Comparison of ENCODE assay signal across 8 cellular contexts in the genomic region with DNA sequence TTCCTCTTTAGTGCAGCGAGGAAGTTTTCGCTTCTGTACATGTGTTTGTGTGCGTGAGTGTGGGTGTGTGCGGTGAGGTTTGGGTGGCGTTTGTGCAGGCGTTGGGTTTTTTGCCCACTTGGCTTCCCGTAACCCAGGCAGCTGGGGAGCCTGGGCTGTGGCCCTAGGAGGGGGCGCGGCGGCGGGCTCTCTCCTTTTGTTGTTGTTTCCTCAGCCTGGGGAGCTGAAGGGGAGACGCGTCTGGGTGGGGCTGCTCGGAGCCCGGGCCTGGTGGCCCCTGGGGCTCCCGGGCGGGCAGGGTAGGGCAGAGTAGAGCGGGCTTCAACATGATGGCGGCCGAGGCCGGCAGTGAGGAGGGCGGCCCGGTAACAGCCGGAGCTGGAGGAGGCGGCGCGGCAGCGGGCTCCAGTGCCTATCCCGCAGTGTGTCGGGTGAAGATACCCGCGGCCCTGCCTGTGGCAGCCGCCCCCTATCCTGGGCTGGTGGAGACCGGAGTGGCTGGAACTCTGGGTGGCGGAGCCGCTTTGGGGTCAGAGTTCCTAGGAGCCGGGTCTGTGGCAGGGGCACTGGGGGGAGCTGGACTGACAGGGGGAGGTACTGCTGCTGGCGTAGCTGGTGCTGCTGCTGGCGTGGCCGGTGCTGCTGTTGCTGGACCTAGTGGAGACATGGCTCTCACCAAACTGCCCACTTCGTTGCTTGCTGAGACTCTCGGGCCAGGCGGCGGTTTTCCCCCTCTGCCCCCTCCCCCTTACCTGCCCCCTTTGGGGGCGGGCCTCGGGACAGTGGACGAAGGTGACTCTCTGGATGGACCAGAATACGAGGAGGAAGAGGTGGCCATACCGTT. TPM values are rescaled to one million over a fixed set of nuclear protein-coding genes. Genes with fewer than 3 reads are reported as not detected.
DNase-seq lines count a peak whose midpoint lies in the region; ATAC-seq and TF ChIP-seq lines count a peak whose summit lies in the region.

No MANE protein-coding gene starts in this region.

- peaks cover 49% of the 10 kb centered on the region for H3K79me2 ChIP-seq in neural progenitor cell (ENCODE audit: low read depth)

- peak overlapping the region; percentile 84 for H3K4me2 ChIP-seq in neural progenitor cell

- peak overlapping the region; percentile 80 for H3K27ac ChIP-seq in CD4-positive, CD25-positive, alpha-beta regulatory T cell (ENCODE audit: insufficient read depth, low read length, poor library complexity, severe bottlenecking)
- H3K27ac ChIP-seq in neural progenitor cell (peak overlapping the region; percentile 93), subcutaneous abdominal adipose tissue (ENCODE audit: low read depth, low read length) (peak overlapping the region; percentile 94)

- H3K9me3 ChIP-seq in CD4-positive, CD25-positive, alpha-beta regulatory T cell (ENCODE audit: control insufficient read depth in 2 of 2, low read length in 2 of 2), result no peaks in the 10 kb centered on the region
- H3K9me3 ChIP-seq in neural progenitor cell (ENCODE audit: low read depth), result no peaks in the 10 kb centered on the region
- no peaks in the 10 kb centered on the region for H3K9me3 ChIP-seq in subcutaneous abdominal adipose tissue (ENCODE audit: control insufficient read depth in 5 of 5, low read length in 5 of 5)

- peak overlapping the region; percentile 98 for H3K4me3 ChIP-seq in CD4-positive, CD25-positive, alpha-beta regulatory T cell (ENCODE audit: low read depth, low read length)
- H3K4me3 ChIP-seq in neural progenitor cell (peak overlapping the region; percentile 72), subcutaneous abdominal adipose tissue (ENCODE audit: low read depth in 1 of 5, low read length in 5 of 5) (peak overlapping the region; percentile 77 to 100 (median 96))

- H3K9ac ChIP-seq in neural progenitor cell (peak overlapping the region; percentile 56), subcutaneous abdominal adipose tissue (ENCODE audit: low read length in 5 of 5) (peak overlapping the region; percentile 81 to 97 (median 94))

- peaks cover 31% of the 10 kb centered on the region for H3F3A ChIP-seq in neural progenitor cell (ENCODE audit: low read depth)

- H3K36me3 Mint-ChIP-seq in CD4-positive, CD25-positive, alpha-beta regulatory T cell, result peaks cover 6% of the 10 kb centered on the region
- H3K36me3 Mint-ChIP-seq in neural progenitor cell, result peaks cover 4% of the 10 kb centered on the region

- H3K27ac Mint-ChIP-seq in CD4-positive, CD25-positive, alpha-beta regulatory T cell, result peak overlapping the region; percentile 89 to 98 (median 92)
- peak overlapping the region; percentile 98 for H3K27ac Mint-ChIP-seq in neural progenitor cell

- TF ChIP-seq CTCF in neural progenitor cell (IDR thresholded peaks at IDR 0.05), result no peak

- peak overlapping the region; percentile 97 to 100 (median 99) for H3K4me3 Mint-ChIP-seq in CD4-positive, CD25-positive, alpha-beta regulatory T cell
- peak overlapping the region; percentile 98 for H3K4me3 Mint-ChIP-seq in neural progenitor cell

- H3K4me1 ChIP-seq in CD4-positive, CD25-positive, alpha-beta regulatory T cell (ENCODE audit: control insufficient read depth, insufficient read depth, low read length, poor library complexity, severe bottlenecking), result peaks cover 45% of the 10 kb centered on the region
- H3K4me1 ChIP-seq in neural progenitor cell, result peaks cover 17% of the 10 kb centered on the region
- H3K4me1 ChIP-seq in subcutaneous abdominal adipose tissue (ENCODE audit: control insufficient read depth in 5 of 5, insufficient read depth in 5 of 5, low read length in 5 of 5), result peaks cover 3 to 32% (median 21%) of the 10 kb centered on the region in 5 donors

- no peaks in the 10 kb centered on the region for H3K27me3 ChIP-seq in CD4-positive, CD25-positive, alpha-beta regulatory T cell (ENCODE audit: control insufficient read depth, insufficient read depth, low read length)
- H3K27me3 ChIP-seq in neural progenitor cell (no peaks in the 10 kb centered on the region), subcutaneous abdominal adipose tissue (ENCODE audit: control insufficient read depth in 5 of 5, insufficient read depth in 4 of 5, low read length in 5 of 5) (no peaks in the 10 kb centered on the region)

- no peaks in the 10 kb centered on the region for H3K27me3 Mint-ChIP-seq in CD4-positive, CD25-positive, alpha-beta regulatory T cell
- H3K27me3 Mint-ChIP-seq in neural progenitor cell (ENCODE audit: insufficient read depth, low read depth), result no peaks in the 10 kb centered on the region

- peak in 2 of 3 donors; percentile 78 to 85 for DNase-seq in CD4-positive, CD25-positive, alpha-beta regulatory T cell
- peak; percentile 81 for DNase-seq in RKO (ENCODE audit: low spot score)
- DNase-seq in activated naive CD4-positive, alpha-beta T cell treated with Interleukin-2 at 50 U/mL for 16 hours, result peak; percentile 82
- peak; percentile 57 for DNase-seq in foreskin melanocyte
- peak; percentile 82 for DNase-seq in neural progenitor cell (ENCODE audit: low spot score)

- H3K9me3 Mint-ChIP-seq in CD4-positive, CD25-positive, alpha-beta regulatory T cell, result peaks cover 0 to 3% (median 0%) of the 10 kb centered on the region in 7 donors
- H3K9me3 Mint-ChIP-seq in neural progenitor cell, result no peaks in the 10 kb centered on the region

- H2AFZ ChIP-seq in neural progenitor cell (replicated peaks), result peak overlapping the region; percentile 71

- no peaks in the 10 kb centered on the region for H3K36me3 ChIP-seq in CD4-positive, CD25-positive, alpha-beta regulatory T cell (ENCODE audit: control insufficient read depth, insufficient read depth, low read length)
- H3K36me3 ChIP-seq in neural progenitor cell (no peaks in the 10 kb centered on the region), subcutaneous abdominal adipose tissue (ENCODE audit: control insufficient read depth in 5 of 5, insufficient read depth in 5 of 5, low read length in 5 of 5) (no peaks in the 10 kb centered on the region)

- peaks cover 15 to 46% (median 30%) of the 10 kb centered on the region in 4 donors for H3K4me1 Mint-ChIP-seq in CD4-positive, CD25-positive, alpha-beta regulatory T cell
- peaks cover 17% of the 10 kb centered on the region for H3K4me1 Mint-ChIP-seq in neural progenitor cell

- H4K20me1 ChIP-seq in neural progenitor cell (ENCODE audit: low read depth), result peaks cover 14% of the 10 kb centered on the region

- peak; percentile 64 to 77 for ATAC-seq in CD4-positive, CD25-positive, alpha-beta regulatory T cell (ENCODE audit: low read depth in 2 of 2)
- ATAC-seq in GM19324 (IDR thresholded peaks at IDR 0.05; ENCODE audit: low FRiP score, unreplicated experiment) (peak; percentile 70), HG03439 (IDR thresholded peaks at IDR 0.05; ENCODE audit: unreplicated experiment) (peak; percentile 64)

RNA-seq across cellular contexts. Expression of a gene that starts 0.7 kb away (rescaled TPM):
- total RNA-seq in CD4-positive, CD25-positive, alpha-beta regulatory T cell, result 37.8 TPM
- 1 to 10 TPM; 6.8 to 8.7 (median 8.3) TPM for polyA plus RNA-seq in CD4-positive, CD25-positive, alpha-beta regulatory T cell
- 42.4 and 60.9 TPM in 2 replicates for total RNA-seq in neural progenitor cell (ENCODE audit: low replicate concordance)

Comparison
In these comparisons a context has a peak if more than half of its experiments do, and no peak if none do; other contexts are left out.
1. Peak in every context shown above with its lines: DNase-seq, ATAC-seq, H3K4me3 ChIP-seq and H3K27ac ChIP-seq.